Comparison of ENCODE assay signal across 1 cellular context in the genomic region with DNA sequence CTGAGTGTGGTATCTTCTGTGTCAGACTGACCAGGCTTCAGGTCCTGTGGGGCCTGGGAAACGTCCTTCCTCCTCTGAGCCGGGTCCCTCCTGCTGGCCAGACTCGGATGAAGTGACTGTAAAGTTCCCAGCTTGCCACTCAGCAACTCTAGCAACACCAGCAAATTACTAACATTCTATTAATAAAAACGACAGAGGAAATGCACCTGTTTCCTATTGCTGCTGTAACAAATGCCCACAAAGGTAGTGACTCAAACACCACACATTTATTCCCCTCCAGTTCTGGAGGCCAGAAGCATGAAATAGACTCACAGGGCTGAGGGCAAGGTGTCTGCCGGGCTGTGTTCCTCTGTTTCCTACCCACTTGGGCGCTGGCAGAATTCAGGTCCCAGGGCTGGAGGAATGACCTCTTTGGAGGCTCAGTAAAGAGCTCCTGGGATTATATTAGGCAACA.
TF ChIP-seq lines count a peak whose summit lies in the region.

No MANE protein-coding gene starts in this region.

TF ChIP-seq in GM12878, 131 proteins besides CTCF, POLR2A, EP300 and RAD21 (continued from another document):
- TF ChIP-seq IRF5 (IDR thresholded peaks at IDR 0.05; ENCODE audit: borderline replicate concordance) = no peak
TF ChIP-seq in GM12878: peak in this region for 25.
